In the genomic region with DNA sequence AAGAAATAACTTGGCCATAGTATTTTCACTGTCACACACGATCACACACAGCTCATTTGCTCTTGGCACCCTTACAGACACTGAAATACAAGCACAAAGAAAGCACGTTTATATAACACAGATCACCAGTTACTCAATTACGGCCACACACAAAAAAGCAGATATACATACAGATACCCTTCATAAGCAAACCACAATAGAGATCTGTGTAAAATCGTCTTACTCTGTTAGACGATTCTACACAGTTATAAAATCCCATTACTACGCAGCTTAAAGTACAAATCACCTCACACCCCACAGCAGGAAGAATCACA, we compare ENCODE assay signal across 1 cellular context.
TF ChIP-seq lines count a peak whose summit lies in the region.

No MANE protein-coding gene starts in this region.

TF ChIP-seq in H1, 55 proteins besides CTCF, POLR2A, EP300 and RAD21 (continued from another document):
- TF ChIP-seq CTBP2 (IDR thresholded peaks at IDR 0.05; ENCODE audit: borderline replicate concordance, insufficient read depth, insufficient read length, low read length): no peak
- no peak for TF ChIP-seq EGR1 (IDR thresholded peaks at IDR 0.05; ENCODE audit: borderline replicate concordance, low read depth, low read length)
- no peak for TF ChIP-seq TCF12 (IDR thresholded peaks at IDR 0.05; ENCODE audit: low read depth, low read length)
- TF ChIP-seq TAF7 (optimal IDR thresholded peaks at IDR 0.05; ENCODE audit: borderline replicate concordance, low read depth, low read length): no peak
- TF ChIP-seq TEAD4 (IDR thresholded peaks at IDR 0.05; ENCODE audit: low read depth, low read length): no peak
- TF ChIP-seq HDAC6 (IDR thresholded peaks at IDR 0.05; ENCODE audit: low read depth, low read length): no peak
- no peak for TF ChIP-seq RBBP5 (IDR thresholded peaks at IDR 0.05; ENCODE audit: borderline replicate concordance, low read depth, low read length)
- no peak for TF ChIP-seq EZH2 (IDR thresholded peaks at IDR 0.05; ENCODE audit: low read depth, low read length, severe bottlenecking)
- TF ChIP-seq CHD2 (IDR thresholded peaks at IDR 0.05; ENCODE audit: low read length): no peak
- TF ChIP-seq USF2 (IDR thresholded peaks at IDR 0.05; ENCODE audit: low read length): no peak
- TF ChIP-seq YY1 (IDR thresholded peaks at IDR 0.05; ENCODE audit: low read depth, low read length): no peak
- no peak for TF ChIP-seq JUN (IDR thresholded peaks at IDR 0.05; ENCODE audit: low read depth, low read length)
- TF ChIP-seq SP4 (IDR thresholded peaks at IDR 0.05; ENCODE audit: low read length): no peak
- no peak for TF ChIP-seq E2F6 (IDR thresholded peaks at IDR 0.05)
